22 cellular contexts compared by ENCODE assay signal in the genomic region with DNA sequence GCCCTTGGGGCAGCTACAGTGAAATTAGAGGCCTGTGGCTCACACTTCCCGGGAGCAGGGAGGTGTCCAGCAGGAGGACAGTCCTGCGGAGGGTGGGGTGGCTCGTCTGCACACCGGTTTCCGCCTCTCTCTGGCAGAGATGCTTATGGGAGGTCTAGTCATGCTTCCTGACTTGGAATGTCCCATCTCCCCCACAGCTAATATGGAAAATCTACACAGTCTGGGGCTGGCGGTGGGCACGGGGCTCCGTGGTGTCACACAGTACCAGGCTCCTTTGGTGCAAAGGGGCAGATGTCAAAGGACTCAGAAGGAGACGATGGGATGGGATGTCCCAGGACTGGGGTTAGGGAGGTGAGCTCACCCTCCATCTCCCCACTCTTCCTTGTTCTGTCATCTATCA. TPM values are rescaled to one million over a fixed set of nuclear protein-coding genes. Genes with fewer than 3 reads are reported as not detected.
DNase-seq lines count a peak whose midpoint lies in the region; ATAC-seq, FAIRE-seq and TF ChIP-seq lines count a peak whose summit lies in the region.
"Had no signal": no experiment of that assay in that cellular context is flagged by ENCODE, and none has a peak within 500 bp of the region (broad histone marks: within the 10 kb centered on the region; RNA-seq: fewer than 3 reads in every experiment).

No MANE protein-coding gene starts in this region.

- 70 to 86% (median 78%) methylated on average over 5 to 9 of the region's 9 CpGs for WGBS in heart left ventricle, 4 donors
- 83% methylated on average over 9 of the region's 9 CpGs; no CpG with 5 or more reads in 1 of the 2 experiments for WGBS in H1 (ENCODE audit: extremely low coverage in 1 of 2, insufficient coverage in 1 of 2, insufficient read length in 1 of 2, insufficient replicate concordance in 2 of 2, low coverage in 1 of 2, low lambda C conversion rate in 2 of 2, missing lambda C conversion rate in 1 of 2), 2 experiments
- 93% methylated on average over 9 of the region's 9 CpGs; no CpG with 5 or more reads in 1 of the 2 donors for WGBS in transverse colon (ENCODE audit: low coverage in 1 of 2), 2 donors

- H2BK12ac ChIP-seq in H1 (ENCODE audit: low read depth, low read length) = no peak overlapping the region

- 0 out of 2 replicates have a peak overlapping the region, but pooled peaks have one; percentile 29 for H2BK15ac ChIP-seq in H1 (ENCODE audit: low read length)

- FAIRE-seq in H1 (lab: Jason Lieb, UNC) = no peak
- FAIRE-seq: A204.1 had no signal

- H3K36me3 ChIP-seq in heart left ventricle = no peaks in the 10 kb centered on the region
- H3K36me3 ChIP-seq in right atrium auricular region = no peaks in the 10 kb centered on the region
- H3K36me3 ChIP-seq in H1 (ENCODE audit: control insufficient read depth in 2 of 4, insufficient read depth in 4 of 4, low read length in 3 of 4) = no peaks in the 10 kb centered on the region
- no peaks in the 10 kb centered on the region for H3K36me3 ChIP-seq in transverse colon
- H3K36me3 ChIP-seq: SJSA1 had no signal

- no peak overlapping the region for H3K4ac ChIP-seq in H1 (replicated peaks; ENCODE audit: insufficient read length, low read depth, low read length)

- H3K23me2 ChIP-seq in H1 (ENCODE audit: low read depth, low read length) = no peaks in the 10 kb centered on the region

- TF ChIP-seq CTCF in heart left ventricle (IDR thresholded peaks at IDR 0.05) (no peak), right atrium auricular region (IDR thresholded peaks at IDR 0.05) (no peak), H1 (IDR thresholded peaks at IDR 0.05; ENCODE audit: control extremely low read depth in 1 of 3, insufficient read depth in 1 of 3, low read depth in 1 of 3, low read length in 3 of 3) (no peak), nephron progenitor cell (IDR thresholded peaks at IDR 0.05) (no peak), transverse colon (IDR thresholded peaks at IDR 0.05) (no peak)

- peak overlapping the region; percentile 42 for H3K27ac Mint-ChIP-seq in nephron progenitor cell
- H3K27ac Mint-ChIP-seq: CD4-positive, alpha-beta memory T cell had no signal

- TF ChIP-seq EP300 in H1 (IDR thresholded peaks at IDR 0.05; ENCODE audit: borderline replicate concordance in 1 of 2, low read depth in 2 of 2, low read length in 2 of 2) (no peak), transverse colon (IDR thresholded peaks at IDR 0.05; ENCODE audit: low read depth) (no peak)

- H4K5ac ChIP-seq in H1 (ENCODE audit: insufficient read length, low read depth, low read length) = no peak overlapping the region

- no peak overlapping the region for H2BK120ac ChIP-seq in H1 (replicated peaks; ENCODE audit: low read depth, low read length)

- H3K4me3 ChIP-seq in heart left ventricle (no peak overlapping the region), right atrium auricular region (no peak overlapping the region), H1 (ENCODE audit: extremely low read depth in 1 of 4, insufficient read depth in 2 of 4, low read depth in 3 of 4, low read length in 4 of 4) (no peak overlapping the region), transverse colon (no peak overlapping the region)
- H3K4me3 ChIP-seq: SJSA1 had no signal

- H3K9me3 ChIP-seq in heart left ventricle (no peaks in the 10 kb centered on the region), right atrium auricular region (no peaks in the 10 kb centered on the region), H1 (ENCODE audit: insufficient read depth in 2 of 2, low read depth in 1 of 2, low read length in 1 of 2) (no peaks in the 10 kb centered on the region), transverse colon (no peaks in the 10 kb centered on the region)
- H3K9me3 ChIP-seq: SJSA1 had no signal

- peaks cover 25% of the 10 kb centered on the region for H3K4me1 Mint-ChIP-seq in nephron progenitor cell
- H3K4me1 Mint-ChIP-seq: CD4-positive, alpha-beta memory T cell had no signal

- peaks cover 0 to 5% (median 0%) of the 10 kb centered on the region in 9 donors for H3K27me3 ChIP-seq in heart left ventricle
- no peaks in the 10 kb centered on the region for H3K27me3 ChIP-seq in right atrium auricular region
- no peaks in the 10 kb centered on the region for H3K27me3 ChIP-seq in H1 (replicated peaks in 1 of 4; ENCODE audit: control insufficient read depth in 3 of 4, extremely low read depth in 1 of 4, insufficient read depth in 3 of 4, low read length in 3 of 4)
- H3K27me3 ChIP-seq in transverse colon = no peaks in the 10 kb centered on the region
- H3K27me3 ChIP-seq: SJSA1 had no signal

- no peaks in the 10 kb centered on the region for H4K20me1 ChIP-seq in H1 (replicated peaks in 1 of 2; ENCODE audit: control insufficient read depth in 1 of 2, insufficient read depth in 2 of 2, low read length in 2 of 2)

- ATAC-seq in heart left ventricle = peak in 1 of 4 donors; percentile 27
- ATAC-seq in HG03439 (IDR thresholded peaks at IDR 0.05; ENCODE audit: unreplicated experiment) = no peak
- ATAC-seq: PC-3 had no signal

- peaks cover 4% of the 10 kb centered on the region for H3K27me3 Mint-ChIP-seq in nephron progenitor cell (ENCODE audit: low read depth, poor library complexity)
- H3K27me3 Mint-ChIP-seq: CD4-positive, alpha-beta memory T cell had no signal

- H3K79me1 ChIP-seq in H1 (ENCODE audit: low read depth, low read length) = no peaks in the 10 kb centered on the region

- H3K18ac ChIP-seq in H1 (ENCODE audit: extremely low read depth, low read length) = no peak overlapping the region

- H3K23ac ChIP-seq in H1 (ENCODE audit: insufficient read length) = no peak overlapping the region

- H2AK5ac ChIP-seq in H1 (ENCODE audit: low read depth, low read length) = no peak overlapping the region

- peak in 3 of 5 donors; percentile 11 to 42 (median 13) for DNase-seq in heart left ventricle
- no peak for DNase-seq in right atrium auricular region (ENCODE audit: low spot score)
- DNase-seq in H1 (ENCODE audit: low read depth in 1 of 2, low spot score in 2 of 2) = no peak
- no peak for DNase-seq in nephron progenitor cell
- peak; percentile 0 for DNase-seq in transverse colon
- no peak for DNase-seq in T-helper 1 cell
- no peak for DNase-seq in NK-92 (lab: John Stamatoyannopoulos, UW; ENCODE audit: unreplicated experiment)
- DNase-seq: CD4-positive, alpha-beta memory T cell; GF-D8; GOT3; KG1; MV-4-11; NCI-H187 treated with DMSO at 0.1 percent for 48 hours; NCI-H2227 treated with DMSO at 0.1 percent for 48 hours; NCI-H510A treated with DMSO at 0.1 percent for 48 hours; NCI-H774; PC-3 had no signal

- H3K9me3 Mint-ChIP-seq in nephron progenitor cell = no peaks in the 10 kb centered on the region

- no peak overlapping the region for H3K14ac ChIP-seq in H1 (ENCODE audit: insufficient read length)

- CTCF ChIA-PET in H1 (lab: Charles Lee; ENCODE audit: partially characterized antibody) = interaction anchor here (0.7 to 1.2 kb wide), 2 partner anchors 35 to 475 kb away, joined by 3 to 4 read pairs; no protein-coding TSS in a partner anchor

- in situ Hi-C loops in transverse colon (cut with MboI; ENCODE audit: low pct_ligation_motif_present in 1 of 4, low pct_unique_long_range_greater_than_20kb in 1 of 4, low sequenced_read_pairs in 3 of 4) = no loop called here

- no peaks in the 10 kb centered on the region for H3K36me3 Mint-ChIP-seq in nephron progenitor cell (ENCODE audit: low read depth)
- H3K36me3 Mint-ChIP-seq: CD4-positive, alpha-beta memory T cell had no signal

- H3K4me1 ChIP-seq in heart left ventricle = peaks cover 0 to 31% (median 5%) of the 10 kb centered on the region in 12 donors
- peaks cover 0 to 18% of the 10 kb centered on the region in 2 donors for H3K4me1 ChIP-seq in right atrium auricular region
- H3K4me1 ChIP-seq in H1 (replicated peaks in 1 of 4; ENCODE audit: control insufficient read depth in 3 of 4, insufficient read depth in 4 of 4, low read length in 3 of 4) = peaks cover 0 to 13% (median 0%) of the 10 kb centered on the region in 4 experiments; a peak in 2 of 7 replicates
- H3K4me1 ChIP-seq in transverse colon = no peaks in the 10 kb centered on the region
- H3K4me1 ChIP-seq: SJSA1 had no signal

- no peak overlapping the region for H3K9ac ChIP-seq in H1 (replicated peaks in 1 of 4; ENCODE audit: extremely low read depth in 1 of 4, low read depth in 3 of 4, low read length in 3 of 4)

- H3K4me3 Mint-ChIP-seq in nephron progenitor cell = no peak overlapping the region
- H3K4me3 Mint-ChIP-seq: CD4-positive, alpha-beta memory T cell had no signal

- H4K8ac ChIP-seq in H1 (ENCODE audit: extremely low read depth, insufficient read depth, low read length) = no peak overlapping the region

- TF ChIP-seq RAD21 in H1 (IDR thresholded peaks at IDR 0.05 in 1 of 2, conservative IDR thresholded peaks at IDR 0.05 in 1 of 2; ENCODE audit: low read depth in 2 of 2, low read length in 2 of 2) = no peak

- no peaks in the 10 kb centered on the region for H3K79me2 ChIP-seq in H1 (ENCODE audit: control insufficient read depth in 1 of 2, insufficient read depth in 2 of 2, low read length in 2 of 2)

- no peak for TF ChIP-seq POLR2A in heart left ventricle (IDR thresholded peaks at IDR 0.05)
- TF ChIP-seq POLR2A in H1 (IDR thresholded peaks at IDR 0.05; ENCODE audit: control extremely low read depth in 1 of 2, low read depth in 2 of 2, low read length in 2 of 2) = no peak
- TF ChIP-seq POLR2A in transverse colon (IDR thresholded peaks at IDR 0.05) = no peak

- POLR2A ChIA-PET in H1 (lab: Charles Lee; ENCODE audit: partially characterized antibody) = no interaction called here

- intact Hi-C loops in heart left ventricle (cut with DNase I) (no loop called here), transverse colon (cut with DNase I; ENCODE audit: low total_unique reads) (no loop called here)

- no peak overlapping the region for H3K56ac ChIP-seq in H1 (replicated peaks; ENCODE audit: insufficient read length, low read depth, low read length)

- H2BK20ac ChIP-seq in H1 (ENCODE audit: low read length) = no peak overlapping the region

- H2BK5ac ChIP-seq in H1 (ENCODE audit: low read depth, low read length) = no peak overlapping the region

- H3K27ac ChIP-seq in heart left ventricle = no peak overlapping the region
- H3K27ac ChIP-seq in right atrium auricular region = no peak overlapping the region
- no peak overlapping the region for H3K27ac ChIP-seq in H1 (ENCODE audit: low read depth, low read length)
- H3K27ac ChIP-seq in transverse colon = no peak overlapping the region
- H3K27ac ChIP-seq: RWPE1, SJSA1 had no signal

- no peak overlapping the region for H2AFZ ChIP-seq in H1 (ENCODE audit: low read length)

- no peak overlapping the region for H4K91ac ChIP-seq in H1 (replicated peaks; ENCODE audit: insufficient read length, low read length)

- H3K4me2 ChIP-seq in H1 (ENCODE audit: insufficient read depth in 1 of 2, low read depth in 2 of 2, low read length in 2 of 2) = no peak overlapping the region

RNA-seq across cellular contexts. Expression of a gene that starts 44.1 kb away (rescaled TPM):
- total RNA-seq in heart left ventricle (10 to 100 TPM in 2 of 9 donors, 1 to 10 TPM in 7; 1.7 to 13.0 (median 6.3) TPM), right atrium auricular region (1 to 10 TPM; 2.4 to 2.6 TPM), transverse colon (10 to 100 TPM in 1 of 4 donors, 1 to 10 TPM in 3; 1.8 to 11.6 (median 2.6) TPM)
- polyA plus RNA-seq in heart left ventricle (1 to 10 TPM; 2.4 to 5.8 TPM), H1 (2011; rRNA removed) (1.3 and 1.8 TPM in 2 replicates)
- total RNA-seq in H1 (2021; fragmentation: NEBNext Ultra II Directional; extraction: Animal tissue kit (Norgen Biotek cat#: 25700)) = 3.3 and 4.0 TPM in 2 replicates
- 2.2 TPM for polyA plus RNA-seq in H1 (2011; cell fraction: cytosol; rRNA removed)
- 2.5 TPM for polyA plus RNA-seq in H1 (2011; cell fraction: nucleus; rRNA removed)
- polyA plus RNA-seq in H1 (2012, experiment 1 of 2) = 1.0 to 1.7 TPM (median 1.5 TPM) in 4 replicates
- polyA plus RNA-seq in H1 (2012, experiment 2 of 2) = 1.3 TPM
- 1.3 TPM for polyA plus RNA-seq in H1 (2013, experiment 1 of 2)
- polyA plus RNA-seq in H1 (2013, experiment 2 of 2) = 1.1 TPM
- polyA minus RNA-seq in H1 (2011; rRNA and poly(A)+ RNA removed) = 1.9 and 3.6 TPM in 2 replicates
- polyA minus RNA-seq in H1 (2011; cell fraction: cytosol; rRNA and poly(A)+ RNA removed) = 2.5 TPM
- polyA minus RNA-seq in H1 (2011; cell fraction: nucleus; rRNA and poly(A)+ RNA removed) = 3.1 TPM
- total RNA-seq: SJSA1 had no signal
- polyA plus RNA-seq: BJ; CD4-positive, alpha-beta memory T cell had no signal

Comparison
In these comparisons a context has a peak if more than half of its experiments do, and no peak if none do; other contexts are left out.
1. DNase-seq: peak in heart left ventricle (3 of 5) and transverse colon (single experiment); none in right atrium auricular region (single experiment), H1 (0 of 2), nephron progenitor cell (single experiment), T-helper 1 cell (0 of 5) and NK-92 (single experiment).